ENCODE assay signal across 20 cellular contexts in genomic region chr6:36657942-36658544, GRCh38. TPM values are rescaled to one million over a fixed set of nuclear protein-coding genes. Genes with fewer than 3 reads are reported as not detected.
A peak's percentile ranks its signal among the peaks of the same experiment; 100 is the strongest.
DNase-seq lines count a peak whose midpoint lies in the region; ATAC-seq, FAIRE-seq and TF ChIP-seq lines count a peak whose summit lies in the region.
"Had no signal": no experiment of that assay in that cellular context is flagged by ENCODE, and none has a peak within 500 bp of the region (broad histone marks: within the 10 kb centered on the region; RNA-seq: fewer than 3 reads in every experiment).

No MANE protein-coding gene starts in this region.

- ATAC-seq in HG02798 (IDR thresholded peaks at IDR 0.05; ENCODE audit: poor library complexity, unreplicated experiment), result no peak
- no peak for ATAC-seq in upper lobe of right lung
- ATAC-seq: activated T-cell treated with anti-CD3 and anti-CD28 coated beads, Interleukin-2, amount 50 U/mL, for 4 hours; gastroesophageal sphincter had no signal

- peak; percentile 71 for FAIRE-seq in RCC 7860 (lab: Jason Lieb, UNC)
- FAIRE-seq: islet of Langerhans had no signal

- intact Hi-C loops in upper lobe of right lung (cut with DNase I), result no loop called here

- no peak overlapping the region for H3K27ac ChIP-seq in fibroblast of lung (ENCODE audit: insufficient read depth, low read length)
- peak overlapping the region; percentile 77 for H3K27ac ChIP-seq in rectal smooth muscle tissue (ENCODE audit: low read depth, low read length)
- no peak overlapping the region for H3K27ac ChIP-seq in upper lobe of right lung
- H3K27ac ChIP-seq: adrenal gland, dorsolateral prefrontal cortex, right atrium auricular region had no signal

- DNase-seq in EL (peak; percentile 77), RCC 7860 (ENCODE audit: low spot score) (peak; percentile 89), fibroblast of lung (ENCODE audit: low read depth in 2 of 2) (peak in 1 of 2 donors; percentile 94), GOT3 (lab: John Stamatoyannopoulos, UW) (no peak), upper lobe of right lung (no peak)
- no peak for DNase-seq in stimulated activated CD4-positive, alpha-beta T cell treated with anti-CD3 and anti-CD28 coated beads, Interleukin-1b, Interleukin-23, amount 100 ng/mL, for 48 hours
- DNase-seq: activated CD4-positive, alpha-beta T cell treated with anti-CD3 and anti-CD28 coated beads, Interleukin-2, amount 10 ng/mL, durations not matched to agents 24 days and 14 days; activated T-cell treated with anti-CD3 and anti-CD28 coated beads, Interleukin-2, amount 50 U/mL, for 4 hours; CD4-positive, alpha-beta memory T cell; dorsolateral prefrontal cortex; NCI-H1417 treated with DMSO at 0.1 percent for 48 hours; T-helper 1 cell had no signal

- no peak for TF ChIP-seq CTCF in fibroblast of lung (conservative IDR thresholded peaks at IDR 0.05 in 1 of 2, IDR thresholded peaks at IDR 0.05 in 1 of 2; ENCODE audit: low read depth in 1 of 2, low read length in 2 of 2)
- no peak for TF ChIP-seq CTCF in upper lobe of right lung (IDR thresholded peaks at IDR 0.05)

- H3K9me3 ChIP-seq in fibroblast of lung (ENCODE audit: control insufficient read depth, insufficient read depth, low read depth, low read length) (no peaks in the 10 kb centered on the region), upper lobe of right lung (no peaks in the 10 kb centered on the region)
- H3K9me3 ChIP-seq: adrenal gland, gastroesophageal sphincter, right atrium auricular region had no signal

- H3K4me1 ChIP-seq in fibroblast of lung (ENCODE audit: control insufficient read depth, extremely low read depth, insufficient read depth, low read length) (peaks cover 7% of the 10 kb centered on the region), rectal smooth muscle tissue (ENCODE audit: control insufficient read depth, insufficient read depth, low read length) (peaks cover 24% of the 10 kb centered on the region), upper lobe of right lung (peaks cover 6% of the 10 kb centered on the region)

- H3K36me3 ChIP-seq in fibroblast of lung (ENCODE audit: control insufficient read depth, insufficient read depth, low read length) (no peaks in the 10 kb centered on the region), rectal smooth muscle tissue (ENCODE audit: control insufficient read depth, insufficient read depth, low read length) (no peaks in the 10 kb centered on the region), upper lobe of right lung (no peaks in the 10 kb centered on the region)
- H3K36me3 ChIP-seq: adrenal gland, gastroesophageal sphincter, right atrium auricular region had no signal

- no peaks in the 10 kb centered on the region for H3K79me2 ChIP-seq in fibroblast of lung (ENCODE audit: control insufficient read depth, insufficient read depth, low read length)

- H3K27me3 ChIP-seq in fibroblast of lung (ENCODE audit: control insufficient read depth, insufficient read depth, low read length) (no peaks in the 10 kb centered on the region), rectal smooth muscle tissue (ENCODE audit: control insufficient read depth, insufficient read depth, low read length) (no peaks in the 10 kb centered on the region), upper lobe of right lung (no peaks in the 10 kb centered on the region)
- H3K27me3 ChIP-seq: adrenal gland, right atrium auricular region had no signal

- H3K9ac ChIP-seq in fibroblast of lung (ENCODE audit: insufficient read depth, low read length), result no peak overlapping the region
- no peak overlapping the region for H3K9ac ChIP-seq in rectal smooth muscle tissue (ENCODE audit: low read length)

- no peaks in the 10 kb centered on the region for H4K20me1 ChIP-seq in fibroblast of lung (ENCODE audit: control insufficient read depth, extremely low read depth, insufficient read depth, low read length)

- H2AFZ ChIP-seq in fibroblast of lung (ENCODE audit: low read length), result no peak overlapping the region

- H3K4me2 ChIP-seq in fibroblast of lung (ENCODE audit: extremely low read depth, insufficient read depth, low read length), result peak overlapping the region; percentile 9

- H3K4me3 ChIP-seq in fibroblast of lung (replicated peaks in 1 of 4; ENCODE audit: control extremely low read depth in 1 of 4, insufficient read depth in 1 of 4, low read depth in 3 of 4, low read length in 4 of 4) (no peak overlapping the region), rectal smooth muscle tissue (ENCODE audit: low read length) (no peak overlapping the region), upper lobe of right lung (no peak overlapping the region)
- H3K4me3 ChIP-seq: adrenal gland, dorsolateral prefrontal cortex, gastroesophageal sphincter, right atrium auricular region had no signal

RNA-seq across cellular contexts. Expression of gene CDKN1A, which starts 20.5 kb away (rescaled TPM):
- total RNA-seq in fibroblast of lung (470 and 900 TPM in 2 replicates), upper lobe of right lung (151 TPM)
- 166 and 238 TPM in 2 replicates for polyA plus RNA-seq in fibroblast of lung
- 192 and 275 TPM in 2 replicates for polyA plus RNA-seq in fibroblast of lung (2012)
- 286 and 448 TPM in 2 replicates for polyA minus RNA-seq in fibroblast of lung (ENCODE audit: low replicate concordance)

RNA-seq across cellular contexts. Expression of gene RAB44, which starts 39.6 kb away (rescaled TPM):
- total RNA-seq in fibroblast of lung (under 0.01 TPM in 2 replicates), upper lobe of right lung (0.96 TPM)
- polyA plus RNA-seq in fibroblast of lung, result 0.03 TPM in 1 of 2 replicates, not detected in the other
- polyA plus RNA-seq in fibroblast of lung (2012), result not detected in 2 replicates
- not detected in 2 replicates for polyA minus RNA-seq in fibroblast of lung (ENCODE audit: low replicate concordance)
- total RNA-seq: activated CD4-positive, alpha-beta T cell treated with anti-CD3 and anti-CD28 coated beads, Interleukin-2, amount 10 ng/mL, durations not matched to agents 24 days and 14 days; adrenal gland; CD4-positive, alpha-beta memory T cell; myocyte; NCI-H460 had no signal
- polyA plus RNA-seq: CD4-positive, alpha-beta memory T cell had no signal

Comparison
In these comparisons a context has a peak if more than half of its experiments do, and no peak if none do; other contexts are left out.
1. DNase-seq: peak in EL (single experiment) and RCC 7860 (single experiment); none in GOT3 (single experiment), upper lobe of right lung (single experiment) and stimulated activated CD4-positive, alpha-beta T cell treated with anti-CD3 and anti-CD28 coated beads, Interleukin-1b, Interleukin-23, amount 100 ng/mL, for 48 hours (single experiment).